Comparison of ENCODE assay signal across 1 cellular context in genomic region chr4:80963051-80963450, GRCh38.
TF ChIP-seq lines count a peak whose summit lies in the region.

No MANE protein-coding gene starts in this region.

TF ChIP-seq in SK-N-SH treated with all-trans-retinoic acid at 6 μM for 48 hours, 23 proteins besides CTCF, POLR2A, EP300 and RAD21 (continued from another document):
- TF ChIP-seq PATZ1 (CRISPR knock-in tag; IDR thresholded peaks at IDR 0.05; ENCODE audit: borderline replicate concordance) (no peak), ESRRG (CRISPR knock-in tag; IDR thresholded peaks at IDR 0.05) (no peak)
- TF ChIP-seq, protein P1, sequence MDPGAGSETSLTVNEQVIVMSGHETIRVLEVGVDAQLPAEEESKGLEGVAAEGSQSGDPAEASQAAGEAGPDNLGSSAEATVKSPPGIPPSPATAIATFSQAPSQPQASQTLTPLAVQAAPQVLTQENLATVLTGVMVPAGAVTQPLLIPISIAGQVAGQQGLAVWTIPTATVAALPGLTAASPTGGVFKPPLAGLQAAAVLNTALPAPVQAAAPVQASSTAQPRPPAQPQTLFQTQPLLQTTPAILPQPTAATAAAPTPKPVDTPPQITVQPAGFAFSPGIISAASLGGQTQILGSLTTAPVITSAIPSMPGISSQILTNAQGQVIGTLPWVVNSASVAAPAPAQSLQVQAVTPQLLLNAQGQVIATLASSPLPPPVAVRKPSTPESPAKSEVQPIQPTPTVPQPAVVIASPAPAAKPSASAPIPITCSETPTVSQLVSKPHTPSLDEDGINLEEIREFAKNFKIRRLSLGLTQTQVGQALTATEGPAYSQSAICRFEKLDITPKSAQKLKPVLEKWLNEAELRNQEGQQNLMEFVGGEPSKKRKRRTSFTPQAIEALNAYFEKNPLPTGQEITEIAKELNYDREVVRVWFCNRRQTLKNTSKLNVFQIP (CRISPR knock-in tag; IDR thresholded peaks at IDR 0.05; ENCODE audit: borderline replicate concordance, low read depth): no peak
